1 cellular context compared by ENCODE assay signal in genomic region chr3:97948351-97949109, GRCh38.
TF ChIP-seq lines count a peak whose summit lies in the region.

No MANE protein-coding gene starts in this region.

TF ChIP-seq in K562, 482 proteins besides CTCF, POLR2A, EP300 and RAD21:
- no peak for TF ChIP-seq PPARD (CRISPR knock-in tag; IDR thresholded peaks at IDR 0.05)
- TF ChIP-seq, protein P1, sequence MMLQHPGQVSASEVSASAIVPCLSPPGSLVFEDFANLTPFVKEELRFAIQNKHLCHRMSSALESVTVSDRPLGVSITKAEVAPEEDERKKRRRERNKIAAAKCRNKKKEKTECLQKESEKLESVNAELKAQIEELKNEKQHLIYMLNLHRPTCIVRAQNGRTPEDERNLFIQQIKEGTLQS (IDR thresholded peaks at IDR 0.05), result peak; percentile 19; the same call in 1 of the 2 replicates
- TF ChIP-seq, protein P1 (CRISPR knock-in tag; conservative IDR thresholded peaks at IDR 0.05), result no peak
